8 cellular contexts compared by ENCODE assay signal in genomic region chr1:2133039-2133878, GRCh38.
DNase-seq lines count a peak whose midpoint lies in the region; ATAC-seq and TF ChIP-seq lines count a peak whose summit lies in the region.

No MANE protein-coding gene starts in this region.

- no peaks in the 10 kb centered on the region for H3K36me3 ChIP-seq in colonic mucosa

- peak; percentile 80 for ATAC-seq in GM18519 (IDR thresholded peaks at IDR 0.05; ENCODE audit: low FRiP score, unreplicated experiment)
- ATAC-seq in HG03039 (IDR thresholded peaks at IDR 0.05; ENCODE audit: unreplicated experiment), result peak; percentile 76
- ATAC-seq in left colon, result peak; percentile 78
- no peak for ATAC-seq in GM19324 (IDR thresholded peaks at IDR 0.05; ENCODE audit: low FRiP score, unreplicated experiment)

- H3K4me1 ChIP-seq in colonic mucosa, result peaks cover 6% of the 10 kb centered on the region

- no peak for TF ChIP-seq CTCF in colonic mucosa (IDR thresholded peaks at IDR 0.05)

- peak overlapping the region; percentile 19 for H3K4me3 ChIP-seq in colonic mucosa

- H3K9me3 ChIP-seq in colonic mucosa, result no peaks in the 10 kb centered on the region

- peak; percentile 92 for DNase-seq in NCI-H345 (lab: John Stamatoyannopoulos, UW)
- peak; percentile 95 to 96 for DNase-seq in activated CD4-positive, alpha-beta T cell treated with anti-CD3 and anti-CD28 coated beads for 4 hours
- peak; percentile 97 for DNase-seq in colonic mucosa
- DNase-seq in left colon, result peak; percentile 98 to 99
- DNase-seq in stimulated activated CD4-positive, alpha-beta T cell treated with anti-CD3 and anti-CD28 coated beads, Interleukin-1b, Interleukin-23, amount 100 ng/mL, for 24 hours (ENCODE audit: low read depth in 4 of 4, low spot score in 1 of 4), result peak; percentile 93 to 96 (median 94)

- H3K9ac ChIP-seq in colonic mucosa (ENCODE audit: low read depth in 2 of 2, low read length in 2 of 2), result peak overlapping the region; percentile 41 to 79

- intact Hi-C loops in colonic mucosa (cut with DNase I), result no loop called here
- intact Hi-C loops in left colon (cut with DNase I, micrococcal nuclease), result no loop called here

- H3K27me3 ChIP-seq in colonic mucosa, result no peaks in the 10 kb centered on the region

- peak overlapping the region; percentile 58 for H3K27ac ChIP-seq in colonic mucosa
